14 cellular contexts compared by ENCODE assay signal in genomic region chr15:59294574-59294960, GRCh38.
DNase-seq lines count a peak whose midpoint lies in the region; ATAC-seq and TF ChIP-seq lines count a peak whose summit lies in the region.
"Had no signal": no experiment of that assay in that cellular context is flagged by ENCODE, and none has a peak within 500 bp of the region (broad histone marks: within the 10 kb centered on the region; RNA-seq: fewer than 3 reads in every experiment).

No MANE protein-coding gene starts in this region.

- H3K4me1 Mint-ChIP-seq in T-helper 17 cell, result peaks cover 10% of the 10 kb centered on the region

- TF ChIP-seq CTCF in foreskin fibroblast (IDR thresholded peaks at IDR 0.05; ENCODE audit: low read depth, low read length) (no peak), left lung (IDR thresholded peaks at IDR 0.05) (no peak), GM10248 (IDR thresholded peaks at IDR 0.05; ENCODE audit: control extremely low read depth, extremely low read depth, low read depth, missing control alignments) (no peak)

- no peaks in the 10 kb centered on the region for H3K27me3 ChIP-seq in left lung

- no peaks in the 10 kb centered on the region for H3K36me3 ChIP-seq in left lung

- no peak overlapping the region for H3K4me3 Mint-ChIP-seq in T-helper 17 cell
- H3K4me3 Mint-ChIP-seq: CD4-positive, alpha-beta memory T cell; stimulated activated naive CD8-positive, alpha-beta T cell treated with anti-CD3 and anti-CD28 coated beads, Interleukin-15, amount 100 ng/mL, for 72 hours had no signal

- H3K4me1 ChIP-seq in left lung, result peaks cover 15 to 20% of the 10 kb centered on the region in 2 donors

- H3K27ac Mint-ChIP-seq in T-helper 17 cell, result no peak overlapping the region
- H3K27ac Mint-ChIP-seq: stimulated activated naive CD8-positive, alpha-beta T cell treated with anti-CD3 and anti-CD28 coated beads, Interleukin-15, amount 100 ng/mL, for 72 hours had no signal

- ATAC-seq in SK-N-SH treated with all-trans-retinoic acid at 6 μM for 48 hours (no peak), left lung (no peak), T-helper 17 cell (no peak)
- ATAC-seq: stimulated activated naive CD8-positive, alpha-beta T cell treated with anti-CD3 and anti-CD28 coated beads, Interleukin-15, amount 100 ng/mL, for 72 hours had no signal

- H3K27me3 Mint-ChIP-seq in T-helper 17 cell, result no peaks in the 10 kb centered on the region
- H3K27me3 Mint-ChIP-seq: stimulated activated naive CD8-positive, alpha-beta T cell treated with anti-CD3 and anti-CD28 coated beads, Interleukin-15, amount 100 ng/mL, for 72 hours had no signal

- intact Hi-C loops in left lung (cut with DNase I), result no loop called here

- H3K9me3 ChIP-seq in left lung (no peaks in the 10 kb centered on the region), T-helper 17 cell (ENCODE audit: control insufficient read depth, low read length, poor library complexity, severe bottlenecking) (no peaks in the 10 kb centered on the region)

- peak; percentile 64 for DNase-seq in ELF-1 (ENCODE audit: low read depth, low spot score)
- DNase-seq in foreskin fibroblast, result peak; percentile 37 to 46
- no peak for DNase-seq in HCEC 1CT
- DNase-seq in left lung, result no peak
- no peak for DNase-seq in T-helper 17 cell
- DNase-seq in GM10248 (ENCODE audit: extremely low spot score), result no peak
- DNase-seq: CD4-positive, alpha-beta memory T cell; NCI-H1048; NCI-H774; stimulated activated CD4-positive, alpha-beta T cell treated with anti-CD3 and anti-CD28 coated beads, Interleukin-1b, Interleukin-23, amount 100 ng/mL, for 48 hours; stimulated activated naive CD8-positive, alpha-beta T cell treated with anti-CD3 and anti-CD28 coated beads, Interleukin-15, amount 100 ng/mL, for 72 hours; T-helper 1 cell had no signal

- H3K36me3 Mint-ChIP-seq in T-helper 17 cell (ENCODE audit: low read depth), result no peaks in the 10 kb centered on the region
- H3K36me3 Mint-ChIP-seq: CD4-positive, alpha-beta memory T cell had no signal

- POLR2A ChIA-PET in GM10248 (lab: Yijun Ruan, JAX), result no interaction called here

- H3K27ac ChIP-seq in skin epidermis, result peak overlapping the region in 15 of 21 experiments; percentile 12 to 90 (median 71)
- H3K27ac ChIP-seq in left lung, result peak overlapping the region in 1 of 2 donors; percentile 15

- no peak overlapping the region for H3K4me3 ChIP-seq in foreskin fibroblast (ENCODE audit: low read depth in 1 of 2, low read length in 2 of 2)
- no peak overlapping the region for H3K4me3 ChIP-seq in skin epidermis
- no peak overlapping the region for H3K4me3 ChIP-seq in left lung

- CTCF ChIA-PET in GM10248 (lab: Yijun Ruan, JAX), result interaction anchor here (0.9 to 4.3 kb wide), 7 partner anchors 11 to 48 kb away, joined by 3 to 17 read pairs (median 4); no protein-coding TSS in a partner anchor

TF ChIP-seq in SK-N-SH treated with all-trans-retinoic acid at 6 μM for 48 hours, 23 proteins besides CTCF, POLR2A, EP300 and RAD21:
- TF ChIP-seq ZFP3 (CRISPR knock-in tag; IDR thresholded peaks at IDR 0.05) (peak; percentile 15), ESRRG (CRISPR knock-in tag; IDR thresholded peaks at IDR 0.05) (no peak), CSRNP3 (CRISPR knock-in tag; IDR thresholded peaks at IDR 0.05) (no peak), PPARA (CRISPR knock-in tag; IDR thresholded peaks at IDR 0.05; ENCODE audit: borderline replicate concordance) (no peak), ZNF565 (CRISPR knock-in tag; conservative IDR thresholded peaks at IDR 0.05; ENCODE audit: low read depth) (no peak), TCF4 (CRISPR knock-in tag; IDR thresholded peaks at IDR 0.05; ENCODE audit: borderline replicate concordance) (no peak)

Comparison
In these comparisons a context has a peak if more than half of its experiments do, and no peak if none do; other contexts are left out.
1. DNase-seq: peak in ELF-1 (single experiment) and foreskin fibroblast (2 of 2); none in HCEC 1CT (single experiment), left lung (0 of 2), T-helper 17 cell (0 of 3) and GM10248 (single experiment).